In the genomic region with DNA sequence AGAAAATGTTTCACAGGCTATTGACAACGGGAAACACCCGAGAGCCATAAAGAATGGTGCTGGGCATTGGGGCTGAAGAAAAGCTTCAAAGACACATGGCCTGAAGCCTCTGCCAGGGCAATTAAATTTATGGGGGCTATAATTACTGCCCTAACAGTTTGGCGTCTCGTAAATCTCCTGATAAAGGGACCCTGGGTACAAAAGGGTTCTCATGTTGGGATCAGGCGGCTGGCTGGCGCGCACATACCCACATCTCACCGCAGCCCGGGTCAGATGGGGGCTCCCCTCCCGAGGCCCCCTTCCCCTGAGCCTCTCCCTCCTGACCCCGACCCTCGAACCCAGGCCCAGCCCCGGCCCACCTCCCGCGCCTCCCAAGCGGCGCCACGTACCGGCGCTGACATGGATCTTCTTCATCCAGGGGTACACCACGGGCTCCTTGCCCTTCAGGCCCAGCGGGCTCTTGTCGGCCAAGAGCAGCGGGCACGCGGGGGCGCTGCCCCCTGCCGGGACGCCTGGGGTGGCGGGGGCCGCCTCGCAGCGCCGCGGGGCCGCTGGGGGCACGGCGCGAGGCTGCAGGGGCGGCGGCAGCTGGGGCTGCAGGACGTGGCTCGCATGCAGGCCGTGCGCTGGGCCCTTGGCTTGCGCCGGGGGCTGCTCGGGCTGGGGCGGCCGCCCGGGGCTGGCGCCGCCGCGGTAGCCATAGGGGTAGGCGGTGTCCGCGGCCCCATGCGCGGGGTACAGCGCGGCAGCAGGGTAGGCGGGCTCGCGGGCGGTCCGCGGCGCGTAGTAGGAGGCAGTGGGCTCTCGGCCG, we compare ENCODE assay signal across 8 cellular contexts. TPM values are rescaled to one million over a fixed set of nuclear protein-coding genes. Genes with fewer than 3 reads are reported as not detected.
DNase-seq lines count a peak whose midpoint lies in the region; ATAC-seq and TF ChIP-seq lines count a peak whose summit lies in the region.

No MANE protein-coding gene starts in this region.

- CTCF ChIA-PET in AG04450 (lab: Charles Lee), result interaction anchor here (1.1 to 3.4 kb wide), 6 partner anchors 9 to 276 kb away, joined by 4 to 18 read pairs (median 6); partner anchors contain the start of gene HOXA5

- H3K27me3 ChIP-seq in AG04450 (ENCODE audit: control insufficient read depth, insufficient read depth, low read length) (no peaks in the 10 kb centered on the region), colonic mucosa (no peaks in the 10 kb centered on the region), mucosa of stomach (ENCODE audit: control insufficient read depth, insufficient read depth, low read length) (no peaks in the 10 kb centered on the region)

- H3K4me1 ChIP-seq in colonic mucosa (peaks cover 4% of the 10 kb centered on the region), mucosa of stomach (ENCODE audit: control insufficient read depth, insufficient read depth, low read length) (peaks cover 49% of the 10 kb centered on the region)

- H3K27ac ChIP-seq in AG04450 (ENCODE audit: low read depth, low read length), result no peak overlapping the region
- peak overlapping the region; percentile 81 for H3K27ac ChIP-seq in colonic mucosa

- no peak for DNase-seq in AG04450 (ENCODE audit: low read depth, low spot score)
- DNase-seq in LHCN-M2 (ENCODE audit: low read depth), result peak; percentile 74
- peak; percentile 75 for DNase-seq in colonic mucosa
- DNase-seq in KG1 (lab: John Stamatoyannopoulos, UW), result no peak
- DNase-seq in H4 (ENCODE audit: low spot score), result no peak
- no peak for DNase-seq in NCI-H446 treated with DMSO at 0.1 percent for 48 hours (lab: John Stamatoyannopoulos, UW)

- H3K4me3 ChIP-seq in AG04450 (ENCODE audit: low read depth, low read length) (peak overlapping the region; percentile 59), colonic mucosa (peak overlapping the region; percentile 60), mucosa of stomach (ENCODE audit: low read length) (peak overlapping the region; percentile 16)

- no peak for ATAC-seq in HG03521 (IDR thresholded peaks at IDR 0.05; ENCODE audit: unreplicated experiment)

- intact Hi-C loops in colonic mucosa (cut with DNase I), result no loop called here

- H3K9ac ChIP-seq in colonic mucosa (ENCODE audit: low read depth in 2 of 2, low read length in 2 of 2), result peak overlapping the region; percentile 76 to 93
- peak overlapping the region; percentile 70 for H3K9ac ChIP-seq in mucosa of stomach (ENCODE audit: low read length)

- no peaks in the 10 kb centered on the region for H3K9me3 ChIP-seq in AG04450 (ENCODE audit: control insufficient read depth, insufficient read depth, low read length)
- H3K9me3 ChIP-seq in colonic mucosa, result no peaks in the 10 kb centered on the region
- H3K9me3 ChIP-seq in mucosa of stomach (ENCODE audit: control insufficient read depth, low read length), result no peaks in the 10 kb centered on the region

- POLR2A ChIA-PET in AG04450 (lab: Yijun Ruan, JAX), result interaction anchor here (1.1 to 1.7 kb wide), 3 partner anchors 10 to 16 kb away, joined by 3 to 6 read pairs (median 5); no protein-coding TSS in a partner anchor

- no peak for TF ChIP-seq CTCF in AG04450 (IDR thresholded peaks at IDR 0.05; ENCODE audit: low read depth, low read length)
- TF ChIP-seq CTCF in colonic mucosa (IDR thresholded peaks at IDR 0.05), result no peak

- H3K36me3 ChIP-seq in colonic mucosa (no peaks in the 10 kb centered on the region), mucosa of stomach (ENCODE audit: control insufficient read depth, insufficient read depth, low read length) (no peaks in the 10 kb centered on the region)

RNA-seq across cellular contexts. Expression of gene HOXA4, which starts 0.6 kb away (rescaled TPM):
- polyA plus RNA-seq in AG04450 (2011; rRNA removed), result 5.4 and 5.8 TPM in 2 replicates
- polyA minus RNA-seq in AG04450 (2011; rRNA and poly(A)+ RNA removed), result 3.6 and 4.2 TPM in 2 replicates
- total RNA-seq in LHCN-M2 (2014; rRNA removed) (7.5 and 8.9 TPM in 2 replicates), colonic mucosa (1 to 10 TPM; 3.3 to 4.5 TPM)
- 12.2 TPM for polyA plus RNA-seq in LHCN-M2 (2012)
- 0.88 and 1.2 TPM in 2 replicates for total RNA-seq in H4 (2014; rRNA removed; shearing (Covaris generic))

RNA-seq across cellular contexts. Expression of gene HOXA5, which starts 13.5 kb away (rescaled TPM):
- 48.3 and 51.0 TPM in 2 replicates for polyA plus RNA-seq in AG04450 (2011; rRNA removed)
- polyA minus RNA-seq in AG04450 (2011; rRNA and poly(A)+ RNA removed), result 37.7 and 49.7 TPM in 2 replicates
- total RNA-seq in LHCN-M2 (2014; rRNA removed) (8.6 and 9.4 TPM in 2 replicates), colonic mucosa (10 to 100 TPM in 1 of 2 donors, 1 to 10 TPM in 1; 9.6 to 18.7 TPM)
- polyA plus RNA-seq in LHCN-M2 (2012), result 3.2 TPM
- 3.6 and 8.0 TPM in 2 replicates for total RNA-seq in H4 (2014; rRNA removed; shearing (Covaris generic))

RNA-seq across cellular contexts. Expression of gene HOXA6, which starts 17.6 kb away (rescaled TPM):
- polyA plus RNA-seq in AG04450 (2011; rRNA removed), result 1.2 and 1.3 TPM in 2 replicates
- 0.91 and 2.1 TPM in 2 replicates for polyA minus RNA-seq in AG04450 (2011; rRNA and poly(A)+ RNA removed)
- total RNA-seq in LHCN-M2 (2014; rRNA removed), result 1.6 and 2.1 TPM in 2 replicates
- 0.58 TPM for polyA plus RNA-seq in LHCN-M2 (2012)
- 10 to 100 TPM; 10.9 to 29.6 TPM for total RNA-seq in colonic mucosa
- total RNA-seq in H4 (2014; rRNA removed; shearing (Covaris generic)), result 0.64 and 0.70 TPM in 2 replicates

RNA-seq across cellular contexts. Expression of gene HOXA3, which starts 22.4 kb away (rescaled TPM):
- polyA plus RNA-seq in AG04450 (2011; rRNA removed), result 1.6 and 1.9 TPM in 2 replicates
- polyA minus RNA-seq in AG04450 (2011; rRNA and poly(A)+ RNA removed), result 2.2 and 2.6 TPM in 2 replicates
- total RNA-seq in LHCN-M2 (2014; rRNA removed) (4.6 and 4.7 TPM in 2 replicates), colonic mucosa (10 to 100 TPM; 13.3 to 14.1 TPM)
- polyA plus RNA-seq in LHCN-M2 (2012), result 1.8 TPM
- 1.1 and 5.5 TPM in 2 replicates for total RNA-seq in H4 (2014; rRNA removed; shearing (Covaris generic))

RNA-seq across cellular contexts. Expression of gene HOXA7, which starts 26.5 kb away (rescaled TPM):
- 5.1 and 5.3 TPM in 2 replicates for polyA plus RNA-seq in AG04450 (2011; rRNA removed)
- 1.7 and 2.6 TPM in 2 replicates for polyA minus RNA-seq in AG04450 (2011; rRNA and poly(A)+ RNA removed)
- total RNA-seq in LHCN-M2 (2014; rRNA removed) (4.5 and 8.3 TPM in 2 replicates), colonic mucosa (10 to 100 TPM; 21.9 to 24.4 TPM)
- polyA plus RNA-seq in LHCN-M2 (2012), result 7.0 TPM
- 2.0 and 2.2 TPM in 2 replicates for total RNA-seq in H4 (2014; rRNA removed; shearing (Covaris generic))

Comparison
In these comparisons a context has a peak if more than half of its experiments do, and no peak if none do; other contexts are left out.
1. DNase-seq: peak in LHCN-M2 (single experiment) and colonic mucosa (single experiment); none in AG04450 (single experiment), KG1 (single experiment), H4 (single experiment) and NCI-H446 treated with DMSO at 0.1 percent for 48 hours (single experiment).
2. Peak in every context shown above with its lines, with median percentiles within 50 percentile points of each other: H3K4me3 ChIP-seq.